14 cellular contexts compared by ENCODE assay signal in genomic region chr9:21236360-21236714, GRCh38. TPM values are rescaled to one million over a fixed set of nuclear protein-coding genes. Genes with fewer than 3 reads are reported as not detected.
"Had no signal": no experiment of that assay in that cellular context is flagged by ENCODE, and none has a peak within 500 bp of the region (broad histone marks: within the 10 kb centered on the region; RNA-seq: fewer than 3 reads in every experiment).

No MANE protein-coding gene starts in this region.

RNA-seq across cellular contexts. Expression of gene IFNA14, which starts 3.5 kb away (rescaled TPM):
- total RNA-seq: activated T-cell treated with anti-CD3 and anti-CD28 coated beads, Interleukin-2, amount 50 U/mL, for 4 hours; bronchial epithelial cell; cerebellum; esophagus muscularis mucosa; heart left ventricle; kidney; left lobe of liver; lung; mesothelial cell of epicardium; occipital lobe; renal cortical epithelial cell; sigmoid colon; testis had no signal
- polyA plus RNA-seq: heart left ventricle, lung, sigmoid colon had no signal

RNA-seq across cellular contexts. Expression of gene IFNA17, which starts 8.3 kb away (rescaled TPM):
- total RNA-seq: activated T-cell treated with anti-CD3 and anti-CD28 coated beads, Interleukin-2, amount 50 U/mL, for 4 hours; bronchial epithelial cell; cerebellum; esophagus muscularis mucosa; gastroesophageal sphincter; heart left ventricle; kidney; left lobe of liver; lung; mesothelial cell of epicardium; occipital lobe; renal cortical epithelial cell; sigmoid colon; testis had no signal
- polyA plus RNA-seq: heart left ventricle, lung, sigmoid colon had no signal

RNA-seq across cellular contexts. Expression of gene IFNA16, which starts 19.2 kb away (rescaled TPM):
- total RNA-seq: activated T-cell treated with anti-CD3 and anti-CD28 coated beads, Interleukin-2, amount 50 U/mL, for 4 hours; bronchial epithelial cell; cerebellum; esophagus muscularis mucosa; gastroesophageal sphincter; heart left ventricle; kidney; left lobe of liver; lung; mesothelial cell of epicardium; occipital lobe; renal cortical epithelial cell; sigmoid colon; testis had no signal
- polyA plus RNA-seq: heart left ventricle, lung, sigmoid colon had no signal

RNA-seq across cellular contexts. Expression of gene IFNA10, which starts 29.4 kb away (rescaled TPM):
- total RNA-seq: activated T-cell treated with anti-CD3 and anti-CD28 coated beads, Interleukin-2, amount 50 U/mL, for 4 hours; bronchial epithelial cell; cerebellum; esophagus muscularis mucosa; gastroesophageal sphincter; heart left ventricle; kidney; left lobe of liver; lung; mesothelial cell of epicardium; occipital lobe; renal cortical epithelial cell; sigmoid colon; testis had no signal
- polyA plus RNA-seq: heart left ventricle, lung, sigmoid colon had no signal

RNA-seq across cellular contexts. Expression of gene IFNA7, which starts 34.3 kb away (rescaled TPM):
- total RNA-seq: activated T-cell treated with anti-CD3 and anti-CD28 coated beads, Interleukin-2, amount 50 U/mL, for 4 hours; bronchial epithelial cell; cerebellum; esophagus muscularis mucosa; gastroesophageal sphincter; heart left ventricle; kidney; left lobe of liver; lung; mesothelial cell of epicardium; occipital lobe; renal cortical epithelial cell; sigmoid colon; testis had no signal
- polyA plus RNA-seq: heart left ventricle, lung, sigmoid colon had no signal
